17 cellular contexts compared by ENCODE assay signal in the genomic region with DNA sequence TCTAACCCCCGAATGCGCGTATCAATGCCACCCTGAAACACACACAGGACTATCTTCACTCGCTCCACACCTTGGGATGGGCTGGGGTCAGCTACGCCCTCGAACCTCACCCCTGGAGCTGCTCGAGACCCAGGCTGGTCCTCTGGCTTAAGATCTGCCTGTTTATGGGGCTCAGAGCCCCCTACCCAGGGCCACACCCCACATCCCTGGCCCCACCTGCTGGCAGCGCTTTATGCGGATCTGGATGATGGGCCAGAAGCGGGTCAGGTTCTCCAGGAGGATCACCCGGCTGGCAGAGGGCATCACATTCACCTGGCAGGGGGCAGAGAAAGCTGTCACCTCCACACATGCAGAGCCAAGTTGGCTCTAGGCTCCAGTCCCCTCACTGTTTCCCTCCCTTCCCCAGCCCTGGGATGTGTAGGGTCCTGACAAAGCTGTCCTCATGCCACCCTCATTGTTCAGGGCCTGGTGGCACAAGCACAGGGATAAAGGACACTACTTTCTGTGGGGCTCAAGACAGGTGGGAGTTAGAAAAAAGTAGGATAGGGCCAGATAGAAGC. TPM values are rescaled to one million over a fixed set of nuclear protein-coding genes. Genes with fewer than 3 reads are reported as not detected.
DNase-seq lines count a peak whose midpoint lies in the region; ATAC-seq and FAIRE-seq lines count a peak whose summit lies in the region.
"Had no signal": no experiment of that assay in that cellular context is flagged by ENCODE, and none has a peak within 500 bp of the region (broad histone marks: within the 10 kb centered on the region; RNA-seq: fewer than 3 reads in every experiment).

No MANE protein-coding gene starts in this region.

- no peaks in the 10 kb centered on the region for H3K9me3 Mint-ChIP-seq in activated T-cell treated with anti-CD3 and anti-CD28 coated beads, Interleukin-2, amount 50 U/mL, for 24 hours
- no peaks in the 10 kb centered on the region for H3K9me3 Mint-ChIP-seq in activated T-cell treated with anti-CD3 and anti-CD28 coated beads, Interleukin-2, amount 50 U/mL, for 72 hours
- H3K9me3 Mint-ChIP-seq in stimulated activated effector memory CD8-positive, alpha-beta T cell treated with anti-CD3 and anti-CD28 coated beads, Interleukin-12 subunit alpha, Interleukin-12 subunit beta, amount 100 ng/mL, for 72 hours: no peaks in the 10 kb centered on the region

- H3K4me3 Mint-ChIP-seq in activated T-cell treated with anti-CD3 and anti-CD28 coated beads, Interleukin-2, amount 50 U/mL, for 24 hours: no peak overlapping the region
- H3K4me3 Mint-ChIP-seq in activated T-cell treated with anti-CD3 and anti-CD28 coated beads, Interleukin-2, amount 50 U/mL, for 72 hours: no peak overlapping the region
- H3K4me3 Mint-ChIP-seq in stimulated activated effector memory CD8-positive, alpha-beta T cell treated with anti-CD3 and anti-CD28 coated beads, Interleukin-12 subunit alpha, Interleukin-12 subunit beta, amount 100 ng/mL, for 72 hours: no peak overlapping the region

- no peaks in the 10 kb centered on the region for H3K27me3 Mint-ChIP-seq in activated T-cell treated with anti-CD3 and anti-CD28 coated beads, Interleukin-2, amount 50 U/mL, for 24 hours
- H3K27me3 Mint-ChIP-seq in activated T-cell treated with anti-CD3 and anti-CD28 coated beads, Interleukin-2, amount 50 U/mL, for 72 hours (ENCODE audit: low read depth): no peaks in the 10 kb centered on the region

- peak overlapping the region; percentile 59 for H3K27ac Mint-ChIP-seq in activated T-cell treated with anti-CD3 and anti-CD28 coated beads, Interleukin-2, amount 50 U/mL, for 24 hours
- no peak overlapping the region for H3K27ac Mint-ChIP-seq in activated T-cell treated with anti-CD3 and anti-CD28 coated beads, Interleukin-2, amount 50 U/mL, for 72 hours
- peak overlapping the region; percentile 9 for H3K27ac Mint-ChIP-seq in stimulated activated effector memory CD8-positive, alpha-beta T cell treated with anti-CD3 and anti-CD28 coated beads, Interleukin-12 subunit alpha, Interleukin-12 subunit beta, amount 100 ng/mL, for 72 hours

- ATAC-seq in activated T-cell treated with anti-CD3 and anti-CD28 coated beads, Interleukin-2, amount 50 U/mL, for 72 hours (replicated peaks in 1 of 2): no peak
- no peak for ATAC-seq in stimulated activated effector memory CD8-positive, alpha-beta T cell treated with anti-CD3 and anti-CD28 coated beads, Interleukin-12 subunit alpha, Interleukin-12 subunit beta, amount 100 ng/mL, for 72 hours
- ATAC-seq in left colon: no peak
- ATAC-seq: Panc1 had no signal

- intact Hi-C loops in left colon (cut with DNase I, micrococcal nuclease): loop anchor here in 1 of 2 donors (10.0 kb wide), 1 partner anchor 141 kb away; no protein-coding TSS in a partner anchor

- H3K4me1 Mint-ChIP-seq in activated T-cell treated with anti-CD3 and anti-CD28 coated beads, Interleukin-2, amount 50 U/mL, for 24 hours (ENCODE audit: low read depth): peaks cover under 1% of the 10 kb centered on the region
- peaks cover 7% of the 10 kb centered on the region for H3K4me1 Mint-ChIP-seq in activated T-cell treated with anti-CD3 and anti-CD28 coated beads, Interleukin-2, amount 50 U/mL, for 72 hours (ENCODE audit: low read depth)
- peaks cover 19% of the 10 kb centered on the region for H3K4me1 Mint-ChIP-seq in stimulated activated effector memory CD8-positive, alpha-beta T cell treated with anti-CD3 and anti-CD28 coated beads, Interleukin-12 subunit alpha, Interleukin-12 subunit beta, amount 100 ng/mL, for 72 hours

- H3K36me3 Mint-ChIP-seq in activated T-cell treated with anti-CD3 and anti-CD28 coated beads, Interleukin-2, amount 50 U/mL, for 24 hours (ENCODE audit: low read depth): peaks cover 85% of the 10 kb centered on the region
- peaks cover 0 to 17% of the 10 kb centered on the region in 2 donors for H3K36me3 Mint-ChIP-seq in activated T-cell treated with anti-CD3 and anti-CD28 coated beads, Interleukin-2, amount 50 U/mL, for 72 hours (ENCODE audit: insufficient read depth in 2 of 2)
- peaks cover 91% of the 10 kb centered on the region for H3K36me3 Mint-ChIP-seq in stimulated activated effector memory CD8-positive, alpha-beta T cell treated with anti-CD3 and anti-CD28 coated beads, Interleukin-12 subunit alpha, Interleukin-12 subunit beta, amount 100 ng/mL, for 72 hours

- DNase-seq in activated T-cell treated with anti-CD3 and anti-CD28 coated beads, Interleukin-2, amount 50 U/mL, for 24 hours: no peak
- no peak for DNase-seq in activated T-cell treated with anti-CD3 and anti-CD28 coated beads, Interleukin-2, amount 50 U/mL, for 72 hours
- DNase-seq in HTR-8/SVneo (ENCODE audit: insufficient read length, low spot score) (no peak), cerebellar cortex (ENCODE audit: low spot score) (peak; percentile 53), left colon (no peak), NCI-H1105 treated with DMSO at 0.1 percent for 48 hours (lab: John Stamatoyannopoulos, UW) (no peak), NOMO-1 (lab: John Stamatoyannopoulos, UW; ENCODE audit: unreplicated experiment in 2 of 2) (no peak)
- DNase-seq in stimulated activated effector memory CD8-positive, alpha-beta T cell treated with anti-CD3 and anti-CD28 coated beads, Interleukin-12 subunit alpha, Interleukin-12 subunit beta, amount 100 ng/mL, for 72 hours (ENCODE audit: low spot score in 2 of 2): no peak
- DNase-seq: Calu3, DND-41, KBM-7, NCI-H2029, NCI-H446 treated with DMSO at 0.1 percent for 48 hours, NCI-H526 treated with DMSO at 0.1 percent for 48 hours, SHP77 treated with DMSO at 0.1 percent for 48 hours had no signal

- peak; percentile 23 for FAIRE-seq in HTR-8/SVneo (lab: Jason Lieb, UNC)
- FAIRE-seq: GM19239 had no signal

RNA-seq across cellular contexts. Expression of a gene that starts 8.2 kb away (rescaled TPM):
- total RNA-seq in activated T-cell treated with anti-CD3 and anti-CD28 coated beads, Interleukin-2, amount 50 U/mL, for 72 hours: 10 to 100 TPM; 16.8 to 19.7 TPM
- 10 to 100 TPM; 14.9 to 15.3 TPM for total RNA-seq in left colon

RNA-seq across cellular contexts. Expression of a gene that starts 13.8 kb away (rescaled TPM):
- 10 to 100 TPM; 85.0 to 85.7 TPM for total RNA-seq in activated T-cell treated with anti-CD3 and anti-CD28 coated beads, Interleukin-2, amount 50 U/mL, for 72 hours
- 10 to 100 TPM; 62.5 to 75.0 TPM for total RNA-seq in left colon

RNA-seq across cellular contexts. Expression of a gene that starts 14.0 kb away (rescaled TPM):
- total RNA-seq in activated T-cell treated with anti-CD3 and anti-CD28 coated beads, Interleukin-2, amount 50 U/mL, for 72 hours: 10 to 100 TPM; 36.9 to 37.4 TPM
- 100 to 1,000 TPM; 109 to 122 TPM for total RNA-seq in left colon

RNA-seq across cellular contexts. Expression of a gene that starts 24.0 kb away (rescaled TPM):
- total RNA-seq in activated T-cell treated with anti-CD3 and anti-CD28 coated beads, Interleukin-2, amount 50 U/mL, for 72 hours: 10 to 100 TPM; 43.4 to 54.2 TPM
- total RNA-seq in left colon: 10 to 100 TPM; 33.6 to 45.8 TPM

RNA-seq across cellular contexts. Expression of a gene that starts 30.7 kb away (rescaled TPM):
- 1 to 10 TPM; 2.8 to 7.8 TPM for total RNA-seq in activated T-cell treated with anti-CD3 and anti-CD28 coated beads, Interleukin-2, amount 50 U/mL, for 72 hours
- total RNA-seq in left colon: 1 to 10 TPM; 8.0 to 9.7 TPM
